ENCODE assay signal across 8 cellular contexts in genomic region chr19:2475702-2476450, GRCh38. TPM values are rescaled to one million over a fixed set of nuclear protein-coding genes. Genes with fewer than 3 reads are reported as not detected.
A peak's percentile ranks its signal among the peaks of the same experiment; 100 is the strongest.
DNase-seq lines count a peak whose midpoint lies in the region; ATAC-seq and TF ChIP-seq lines count a peak whose summit lies in the region.

GADD45B (plus strand) TSS chr19:2476127; CDS start chr19:2476359, 232 bp downstream.

- peak; percentile 48 for ATAC-seq in GM21528 (IDR thresholded peaks at IDR 0.05; ENCODE audit: low FRiP score, unreplicated experiment)

- peaks cover 11% of the 10 kb centered on the region for H3K4me1 ChIP-seq in PC-9 (replicated peaks; ENCODE audit: insufficient read depth)

- peaks cover 22% of the 10 kb centered on the region; the same call in 1 of the 2 replicates for H3F3A ChIP-seq in PC-9 (ENCODE audit: insufficient read depth, low read depth)

- peak; percentile 99 for DNase-seq in DMS 273 (lab: John Stamatoyannopoulos, UW; ENCODE audit: unreplicated experiment)
- peak; percentile 82 to 94 for DNase-seq in PC-9
- peak; percentile 93 for DNase-seq in activated T-cell treated with anti-CD3 and anti-CD28 coated beads for 48 hours (ENCODE audit: low read depth)
- DNase-seq in epithelial cell of prostate (ENCODE audit: low read depth, low spot score): peak; percentile 85
- peak; percentile 98 for DNase-seq in mucosa of gallbladder (ENCODE audit: low spot score)
- peak; percentile 95 for DNase-seq in stimulated activated CD8-positive, alpha-beta memory T cell treated with anti-CD3 and anti-CD28 coated beads, Interleukin-4, amount 100 ng/mL, for 24 hours (ENCODE audit: low read depth)

- H3K4me2 ChIP-seq in PC-9: peak within 1 kb of the TSS; percentile 90

- CTCF ChIA-PET in PC-9 (lab: Charles Lee): interaction anchor here (0.6 to 1.2 kb wide), 3 partner anchors 48 to 546 kb away, joined by 3 to 8 read pairs (median 6); no protein-coding TSS in a partner anchor

- no peaks in the 10 kb centered on the region for H3K9me2 ChIP-seq in PC-9 (ENCODE audit: insufficient read depth)

- H3K9me3 ChIP-seq in PC-9 (ENCODE audit: insufficient read depth, low read depth): no peaks in the 10 kb centered on the region

- no peak; the same call in 1 of the 2 replicates for TF ChIP-seq EP300 in Ishikawa (IDR thresholded peaks at IDR 0.05; ENCODE audit: borderline replicate concordance)

- H3K4me3 ChIP-seq in PC-9: peak within 1 kb of the TSS; percentile 77

- peak within 1 kb of the TSS; percentile 92 for H3K27ac ChIP-seq in PC-9
- peak within 1 kb of the TSS; percentile 90 for H3K27ac ChIP-seq in epithelial cell of prostate

- H2AFZ ChIP-seq in PC-9: no peak within 1 kb of the TSS

- intact Hi-C loops in PC-9 (cut with micrococcal nuclease; ENCODE audit: unreplicated experiment): loop anchor here (1.0 to 2.0 kb wide), 4 partner anchors 15 to 103 kb away; no protein-coding TSS in a partner anchor

- POLR2A ChIA-PET in PC-9 (lab: Charles Lee; ENCODE audit: unreplicated experiment): interaction anchor here (0.5 to 3.6 kb wide), 22 partner anchors 14 to 571 kb away, joined by 3 to 33 read pairs (median 5); no protein-coding TSS in a partner anchor

- H4K20me1 ChIP-seq in PC-9 (ENCODE audit: insufficient read depth): peaks cover 11% of the 10 kb centered on the region; the same call in 1 of the 2 replicates

- no peaks in the 10 kb centered on the region for H3K36me3 ChIP-seq in PC-9 (ENCODE audit: low read depth)

- no peaks in the 10 kb centered on the region for H3K27me3 ChIP-seq in PC-9 (ENCODE audit: insufficient read depth, low read depth)

- no TSS peak for BruUV-seq in PC-9 (replicated peaks; lab: Mats Ljungman, UMichigan)

- H3K79me2 ChIP-seq in PC-9 (ENCODE audit: low read depth): peaks cover 26% of the 10 kb centered on the region

- no peak for TF ChIP-seq RAD21 in Ishikawa (IDR thresholded peaks at IDR 0.05; ENCODE audit: low read depth)

- TF ChIP-seq CTCF in PC-9 (conservative IDR thresholded peaks at IDR 0.05): no peak

TF ChIP-seq in Ishikawa, 13 proteins besides CTCF, POLR2A, EP300 and RAD21:
- TF ChIP-seq ZBTB7A (IDR thresholded peaks at IDR 0.05; ENCODE audit: low read depth) (no peak), YY1 (IDR thresholded peaks at IDR 0.05; ENCODE audit: low read depth) (no peak), TAF1 (IDR thresholded peaks at IDR 0.05; ENCODE audit: low read depth) (peak; percentile 94), CEBPB (IDR thresholded peaks at IDR 0.05) (peak; percentile 70), CREB1 (IDR thresholded peaks at IDR 0.05; ENCODE audit: low read depth) (no peak), NFIC (IDR thresholded peaks at IDR 0.05) (no peak), MAX (IDR thresholded peaks at IDR 0.05) (peak; percentile 39), REST (IDR thresholded peaks at IDR 0.05; ENCODE audit: low read depth) (no peak), TCF12 (IDR thresholded peaks at IDR 0.05; ENCODE audit: low read depth) (0 out of 2 replicates have a peak, but pooled peaks have one; percentile 15), TEAD4 (IDR thresholded peaks at IDR 0.05) (peak; percentile 37; the same call in 1 of the 2 replicates), EGR1 (IDR thresholded peaks at IDR 0.05) (peak; percentile 98), USF1 (IDR thresholded peaks at IDR 0.05) (peak; percentile 82), FOXM1 (IDR thresholded peaks at IDR 0.05; ENCODE audit: borderline replicate concordance, low read depth) (no peak)

RNA-seq across cellular contexts. Expression of gene GADD45B, which starts in this region (rescaled TPM):
- 24.7 and 35.5 TPM in 2 replicates for total RNA-seq in PC-9 (2021)
- total RNA-seq in mucosa of gallbladder: 59.8 TPM

Comparison
In these comparisons a context has a peak if more than half of its experiments do, and no peak if none do; other contexts are left out.
1. Peak in every context shown above with its lines: DNase-seq, ATAC-seq, H3K4me3 ChIP-seq and H3K27ac ChIP-seq.